27 cellular contexts compared by ENCODE assay signal in genomic region chr9:110605586-110605985, GRCh38. TPM values are rescaled to one million over a fixed set of nuclear protein-coding genes. Genes with fewer than 3 reads are reported as not detected.
"Had no signal": no experiment of that assay in that cellular context is flagged by ENCODE, and none has a peak within 500 bp of the region (broad histone marks: within the 10 kb centered on the region; RNA-seq: fewer than 3 reads in every experiment).

No MANE protein-coding gene starts in this region.

- H3K27me3 ChIP-seq: body of pancreas, esophagus squamous epithelium had no signal

- H3K4me3 ChIP-seq: body of pancreas, esophagus squamous epithelium had no signal

- DNase-seq: activated B cell treated with CpG ODN at 0.5 μM for 24 hours; activated CD4-positive, alpha-beta memory T cell treated with anti-CD3 and anti-CD28 coated beads for 36 hours; activated CD4-positive, alpha-beta T cell treated with anti-CD3 and anti-CD28 coated beads, Interleukin-2, amount 10 ng/mL, durations not matched to agents 24 days and 14 days; activated CD8-positive, alpha-beta memory T cell treated with anti-CD3 and anti-CD28 coated beads, Interleukin-2, amount 10 ng/mL, durations not matched to agents 7 days and 5 days; activated CD8-positive, alpha-beta memory T cell treated with anti-CD3 and anti-CD28 coated beads, Interleukin-2, amount 50 U/mL, for 4 hours; activated CD8-positive, alpha-beta T cell treated with anti-CD3 and anti-CD28 coated beads, Interleukin-2, amount 10 ng/mL, durations not matched to agents 7 days and 5 days; activated gamma-delta T cell; activated naive CD4-positive, alpha-beta T cell; activated naive CD4-positive, alpha-beta T cell treated with anti-CD3 and anti-CD28 coated beads, Interleukin-2, amount 10 ng/mL, durations not matched to agents 7 days and 5 days; activated naive CD8-positive, alpha-beta T cell treated with anti-CD3 and anti-CD28 coated beads, Interleukin-2, amount 10 ng/mL, durations not matched to agents 7 days and 5 days; activated T-cell treated with anti-CD3 and anti-CD28 coated beads, Interleukin-2, amount 50 U/mL, for 24 hours; activated T-cell treated with anti-CD3 and anti-CD28 coated beads, Interleukin-2, amount 50 U/mL, for 72 hours; amniotic stem cell; anterior cingulate cortex; body of pancreas; caudate nucleus; cortex of kidney; effector CD8-positive, alpha-beta T cell; esophagus squamous epithelium; head of caudate nucleus; hippocampal formation; T1000; WERI-Rb-1 had no signal

- ATAC-seq: activated CD4-positive, CD25-positive, alpha-beta regulatory T cell treated with anti-CD3 and anti-CD28 coated beads, Interleukin-2, amount 50 U/mL, for 24 hours; activated CD8-positive, alpha-beta memory T cell treated with anti-CD3 and anti-CD28 coated beads, Interleukin-2, amount 10 ng/mL, durations not matched to agents 7 days and 5 days; activated CD8-positive, alpha-beta T cell treated with anti-CD3 and anti-CD28 coated beads, Interleukin-2, amount 10 ng/mL, durations not matched to agents 7 days and 5 days; activated naive CD4-positive, alpha-beta T cell treated with anti-CD3 and anti-CD28 coated beads, Interleukin-2, amount 50 U/mL, for 72 hours; activated T-cell treated with anti-CD3 and anti-CD28 coated beads, Interleukin-2, amount 50 U/mL, for 72 hours; body of pancreas had no signal

- H3K27ac ChIP-seq: body of pancreas, epithelial cell of prostate, esophagus squamous epithelium, WERI-Rb-1 had no signal

- H3K9me3 ChIP-seq: body of pancreas, esophagus squamous epithelium had no signal

- H3K36me3 ChIP-seq: esophagus squamous epithelium, WERI-Rb-1 had no signal

- H3K4me1 ChIP-seq: body of pancreas had no signal

RNA-seq across cellular contexts. Expression of gene SVEP1, which starts 26.0 kb away (rescaled TPM):
- total RNA-seq: activated B cell treated with CpG ODN at 0.5 μM for 24 hours; activated CD4-positive, alpha-beta memory T cell treated with anti-CD3 and anti-CD28 coated beads for 36 hours; activated CD4-positive, alpha-beta T cell treated with anti-CD3 and anti-CD28 coated beads, Interleukin-2, amount 10 ng/mL, durations not matched to agents 24 days and 14 days; activated CD8-positive, alpha-beta memory T cell treated with anti-CD3 and anti-CD28 coated beads for 36 hours; activated CD8-positive, alpha-beta memory T cell treated with anti-CD3 and anti-CD28 coated beads, Interleukin-2, amount 10 ng/mL, durations not matched to agents 7 days and 5 days; activated CD8-positive, alpha-beta T cell treated with anti-CD3 and anti-CD28 coated beads, Interleukin-2, amount 10 ng/mL, durations not matched to agents 7 days and 5 days; activated naive CD8-positive, alpha-beta T cell treated with anti-CD3 and anti-CD28 coated beads, Interleukin-2, amount 10 ng/mL, durations not matched to agents 7 days and 5 days; activated T-cell treated with anti-CD3 and anti-CD28 coated beads, Interleukin-2, amount 50 U/mL, for 72 hours had no signal
